Comparison of ENCODE assay signal across 10 cellular contexts in the genomic region with DNA sequence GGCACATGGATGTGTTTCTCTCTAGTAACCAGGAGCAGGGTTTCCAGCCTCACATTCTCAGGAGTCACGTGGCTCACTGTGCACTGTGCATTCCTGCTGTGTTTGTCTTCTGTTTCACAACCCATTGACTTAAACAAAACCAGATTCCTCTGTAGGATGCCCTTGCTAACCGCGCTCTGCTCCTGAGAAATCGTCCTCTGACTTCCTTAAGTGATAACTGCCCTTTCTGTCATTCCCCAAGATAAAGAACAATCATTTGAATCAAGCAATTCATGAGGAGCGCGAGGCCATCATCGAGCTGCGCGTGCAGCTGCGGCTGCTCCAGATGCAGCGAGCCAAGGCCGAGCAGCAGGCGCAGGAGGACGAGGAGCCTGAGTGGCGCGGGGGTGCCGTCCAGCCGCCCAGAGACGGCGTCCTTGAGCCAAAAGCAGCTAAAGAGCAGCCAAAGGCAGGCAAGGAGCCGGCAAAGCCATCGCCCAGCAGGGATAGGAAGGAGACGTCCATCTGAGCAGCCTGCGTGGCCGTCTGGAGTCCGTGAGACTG.
DNase-seq lines count a peak whose midpoint lies in the region; ATAC-seq and TF ChIP-seq lines count a peak whose summit lies in the region.
"Had no signal": no experiment of that assay in that cellular context is flagged by ENCODE, and none has a peak within 500 bp of the region (broad histone marks: within the 10 kb centered on the region; RNA-seq: fewer than 3 reads in every experiment).

No MANE protein-coding gene starts in this region.

- H3K27me3 ChIP-seq in thyroid gland (no peaks in the 10 kb centered on the region), prostate gland (replicated peaks; ENCODE audit: insufficient read depth) (no peaks in the 10 kb centered on the region)
- H3K27me3 ChIP-seq: cardiac muscle cell had no signal

- H3K4me3 ChIP-seq in skin epidermis = peak overlapping the region in 1 of 7 experiments; percentile 4
- H3K4me3 ChIP-seq in thyroid gland (replicated peaks in 1 of 3) = no peak overlapping the region
- H3K4me3 ChIP-seq in prostate gland = no peak overlapping the region
- H3K4me3 ChIP-seq: cardiac muscle cell had no signal

- no peak for TF ChIP-seq POLR2A in thyroid gland (IDR thresholded peaks at IDR 0.05)
- TF ChIP-seq POLR2A in prostate gland (IDR thresholded peaks at IDR 0.05) = no peak

- no peak for ATAC-seq in HG02759 (IDR thresholded peaks at IDR 0.05; ENCODE audit: unreplicated experiment)

- TF ChIP-seq CTCF in thyroid gland (IDR thresholded peaks at IDR 0.05) = no peak
- TF ChIP-seq CTCF in prostate gland (IDR thresholded peaks at IDR 0.05) = no peak

- DNase-seq in GM04503 (ENCODE audit: low read depth) (peak; percentile 94), astrocyte of the hippocampus (ENCODE audit: low read depth, low spot score) (peak; percentile 75), inferior parietal cortex (ENCODE audit: extremely low spot score) (peak; percentile 46), thyroid gland (no peak), NOMO-1 treated with DMSO at 0.1 percent for 48 hours (lab: John Stamatoyannopoulos, UW; ENCODE audit: unreplicated experiment) (no peak), prostate gland (ENCODE audit: low spot score) (no peak)
- DNase-seq: activated CD4-positive, alpha-beta T cell treated with anti-CD3 and anti-CD28 coated beads, Interleukin-2, amount 10 ng/mL, durations not matched to agents 24 days and 14 days had no signal

- H3K9me3 ChIP-seq in thyroid gland = no peaks in the 10 kb centered on the region
- no peaks in the 10 kb centered on the region for H3K9me3 ChIP-seq in prostate gland

- intact Hi-C loops in thyroid gland (cut with DNase I) = no loop called here
- intact Hi-C loops in prostate gland (cut with DNase I) = no loop called here

- H3K4me1 ChIP-seq in thyroid gland (peaks cover 0 to 3% of the 10 kb centered on the region in 2 donors), prostate gland (replicated peaks) (no peaks in the 10 kb centered on the region)

- 86 to 92% methylated on average over 26 of the region's 26 CpGs for WGBS in thyroid gland, 2 donors
- WGBS in prostate gland = 74% methylated on average over 26 of the region's 26 CpGs

- H3K36me3 ChIP-seq in thyroid gland = peaks cover 42 to 49% of the 10 kb centered on the region in 2 donors
- peaks cover 0 to 6% of the 10 kb centered on the region in 2 donors for H3K36me3 ChIP-seq in prostate gland

- H3K27ac ChIP-seq in skin epidermis (peak overlapping the region in 13 of 21 experiments; percentile 6 to 75 (median 42)), thyroid gland (no peak overlapping the region), prostate gland (no peak overlapping the region)
- H3K27ac ChIP-seq: cardiac muscle cell had no signal

Comparison
In these comparisons a context has a peak if more than half of its experiments do, and no peak if none do; other contexts are left out.
1. DNase-seq: peak in GM04503 (single experiment), astrocyte of the hippocampus (single experiment) and inferior parietal cortex (single experiment); none in thyroid gland (0 of 2), NOMO-1 treated with DMSO at 0.1 percent for 48 hours (single experiment) and prostate gland (single experiment).
2. H3K27ac ChIP-seq: peak in skin epidermis (13 of 21); none in thyroid gland (0 of 3) and prostate gland (0 of 2).